In the genomic region with DNA sequence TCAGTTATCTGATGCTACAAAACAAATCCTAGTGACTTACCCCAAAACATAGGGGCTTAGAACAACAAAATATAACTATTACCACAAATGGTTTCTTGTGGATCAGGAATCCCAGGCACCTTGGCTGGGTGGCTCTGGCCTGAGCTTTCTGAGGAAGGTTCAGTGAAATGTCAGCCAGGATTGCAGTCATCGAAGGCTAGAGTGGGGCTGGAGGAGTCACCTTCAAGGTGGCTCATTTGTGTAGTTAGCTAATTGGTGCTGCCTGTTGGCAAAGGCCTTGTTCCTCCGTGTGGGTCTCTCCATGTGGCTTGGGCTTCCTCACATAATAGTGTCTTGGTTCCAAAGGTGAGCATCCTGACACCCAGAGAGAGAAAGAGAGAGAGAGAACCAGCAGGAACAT, we compare ENCODE assay signal across 22 cellular contexts. TPM values are rescaled to one million over a fixed set of nuclear protein-coding genes. Genes with fewer than 3 reads are reported as not detected.
DNase-seq lines count a peak whose midpoint lies in the region; ATAC-seq and TF ChIP-seq lines count a peak whose summit lies in the region.
"Had no signal": no experiment of that assay in that cellular context is flagged by ENCODE, and none has a peak within 500 bp of the region (broad histone marks: within the 10 kb centered on the region; RNA-seq: fewer than 3 reads in every experiment).

No MANE protein-coding gene starts in this region.

- H4K20me1 ChIP-seq in PC-3 (ENCODE audit: low read length) = no peaks in the 10 kb centered on the region

- peaks cover 20% of the 10 kb centered on the region for H3K9me3 Mint-ChIP-seq in activated CD4-positive, alpha-beta T cell treated with anti-CD3 and anti-CD28 coated beads, Interleukin-2, amount 10 ng/mL, durations not matched to agents 7 days and 5 days

- TF ChIP-seq EP300 in tibial nerve (IDR thresholded peaks at IDR 0.05) = no peak

- no peak overlapping the region for H3K4me2 ChIP-seq in PC-3 (ENCODE audit: low read length)

- TF ChIP-seq CTCF in PC-3 (conservative IDR thresholded peaks at IDR 0.05; ENCODE audit: low read depth, low read length) (no peak), coronary artery (IDR thresholded peaks at IDR 0.05) (no peak), psoas muscle (IDR thresholded peaks at IDR 0.05) (no peak), tibial nerve (IDR thresholded peaks at IDR 0.05) (no peak)

- intact Hi-C loops in PC-3 (cut with micrococcal nuclease) = no loop called here
- intact Hi-C loops in psoas muscle (cut with DNase I) = no loop called here

- DNase-seq in PC-3 = no peak
- DNase-seq in coronary artery (ENCODE audit: low spot score) = peak; percentile 52
- DNase-seq in psoas muscle = no peak
- no peak for DNase-seq in tibial nerve (ENCODE audit: low spot score in 2 of 2)
- no peak for DNase-seq in activated CD4-positive, alpha-beta T cell treated with anti-CD3 and anti-CD28 coated beads, Interleukin-2, amount 10 ng/mL, durations not matched to agents 7 days and 5 days
- DNase-seq in NCI-H69 (lab: John Stamatoyannopoulos, UW) = no peak
- DNase-seq: activated CD4-positive, alpha-beta T cell treated with anti-CD3 and anti-CD28 coated beads for 48 hours; activated naive CD8-positive, alpha-beta T cell treated with anti-CD3 and anti-CD28 coated beads, Interleukin-2, amount 10 ng/mL, durations not matched to agents 7 days and 5 days; body of pancreas; H7; NCI-H1417; NCI-H2081 treated with DMSO at 0.1 percent for 48 hours; stimulated activated CD4-positive, alpha-beta T cell treated with anti-CD3 and anti-CD28 coated beads, Interleukin-4, amount 100 ng/mL, for 24 hours; stimulated activated naive CD4-positive, alpha-beta T cell treated with Interleukin-2 at 50 U/mL for 16 hours; T-helper 17 cell had no signal

- H3K79me2 ChIP-seq in PC-3 (ENCODE audit: low read length) = no peaks in the 10 kb centered on the region

- no peaks in the 10 kb centered on the region for H3K36me3 Mint-ChIP-seq in activated CD4-positive, alpha-beta T cell treated with anti-CD3 and anti-CD28 coated beads, Interleukin-2, amount 10 ng/mL, durations not matched to agents 7 days and 5 days (ENCODE audit: low read depth)
- H3K36me3 Mint-ChIP-seq: activated naive CD8-positive, alpha-beta T cell treated with anti-CD3 and anti-CD28 coated beads, Interleukin-2, amount 10 ng/mL, durations not matched to agents 7 days and 5 days had no signal

- no peaks in the 10 kb centered on the region for H3F3A ChIP-seq in PC-3 (ENCODE audit: low read length, unreplicated experiment)

- POLR2A ChIA-PET in PC-3 (lab: Charles Lee; ENCODE audit: unreplicated experiment) = no interaction called here
- POLR2A ChIA-PET in activated CD4-positive, alpha-beta T cell treated with anti-CD3 and anti-CD28 coated beads, Interleukin-2, amount 10 ng/mL, durations not matched to agents 7 days and 5 days (lab: Charles Lee) = no interaction called here

- H3K4me3 Mint-ChIP-seq in activated CD4-positive, alpha-beta T cell treated with anti-CD3 and anti-CD28 coated beads, Interleukin-2, amount 10 ng/mL, durations not matched to agents 7 days and 5 days = no peak overlapping the region
- H3K4me3 Mint-ChIP-seq: activated naive CD8-positive, alpha-beta T cell treated with anti-CD3 and anti-CD28 coated beads, Interleukin-2, amount 10 ng/mL, durations not matched to agents 7 days and 5 days; IgD-negative memory B cell; neural crest cell; T-helper 17 cell had no signal

- no peak for TF ChIP-seq POLR2A in tibial nerve (IDR thresholded peaks at IDR 0.05)

- no peak overlapping the region for H3K27ac Mint-ChIP-seq in activated CD4-positive, alpha-beta T cell treated with anti-CD3 and anti-CD28 coated beads, Interleukin-2, amount 10 ng/mL, durations not matched to agents 7 days and 5 days
- H3K27ac Mint-ChIP-seq: activated naive CD8-positive, alpha-beta T cell treated with anti-CD3 and anti-CD28 coated beads, Interleukin-2, amount 10 ng/mL, durations not matched to agents 7 days and 5 days; activated T-helper 2 cell treated with anti-CD3 and anti-CD28 coated beads, Interferon-gamma antibody, Interleukin-2, Interleukin-4, amounts not matched to agents 10 μg/mL and 5 μg/mL and 100 μg/mL, durations not matched to agents 14 hours and 24 hours and 36 hours; IgD-negative memory B cell; progenitor cell of endocrine pancreas; T-helper 17 cell had no signal

- no peaks in the 10 kb centered on the region for H3K9me2 ChIP-seq in PC-3 (replicated peaks; ENCODE audit: low read length)

- peaks cover 16% of the 10 kb centered on the region for H3K9me3 ChIP-seq in PC-3 (ENCODE audit: low read length)
- peaks cover 19% of the 10 kb centered on the region for H3K9me3 ChIP-seq in psoas muscle
- peaks cover 0 to 23% (median 13%) of the 10 kb centered on the region in 4 donors for H3K9me3 ChIP-seq in tibial nerve
- H3K9me3 ChIP-seq: body of pancreas had no signal

- H3K4me3 ChIP-seq in PC-3 (ENCODE audit: low read length) (no peak overlapping the region), coronary artery (no peak overlapping the region), psoas muscle (no peak overlapping the region), tibial nerve (no peak overlapping the region)
- H3K4me3 ChIP-seq: body of pancreas had no signal

- H3K4me1 Mint-ChIP-seq in activated CD4-positive, alpha-beta T cell treated with anti-CD3 and anti-CD28 coated beads, Interleukin-2, amount 10 ng/mL, durations not matched to agents 7 days and 5 days = no peaks in the 10 kb centered on the region
- H3K4me1 Mint-ChIP-seq: activated naive CD8-positive, alpha-beta T cell treated with anti-CD3 and anti-CD28 coated beads, Interleukin-2, amount 10 ng/mL, durations not matched to agents 7 days and 5 days; IgD-negative memory B cell; neural crest cell; T-helper 17 cell had no signal

- BruUV-seq in PC-3 (replicated peaks; lab: Mats Ljungman, UMichigan) = no TSS peak

- ATAC-seq in PC-3 (no peak), psoas muscle (no peak), HG03520 (IDR thresholded peaks at IDR 0.05; ENCODE audit: unreplicated experiment) (no peak), GM19324 (IDR thresholded peaks at IDR 0.05; ENCODE audit: low FRiP score, unreplicated experiment) (no peak)
- ATAC-seq: body of pancreas, left lobe of liver, T-helper 17 cell had no signal

- H3K36me3 ChIP-seq in PC-3 (ENCODE audit: low read depth, low read length) (peaks cover 10% of the 10 kb centered on the region; the same call in 1 of the 2 replicates), psoas muscle (ENCODE audit: insufficient read depth in 1 of 2, low read depth in 1 of 2) (no peaks in the 10 kb centered on the region), tibial nerve (no peaks in the 10 kb centered on the region)

- H3K27ac ChIP-seq in PC-3 (ENCODE audit: low read length) (0 out of 2 replicates have a peak overlapping the region, but pooled peaks have one; percentile 4), coronary artery (peak overlapping the region in 1 of 2 donors; percentile 47), psoas muscle (peak overlapping the region; percentile 16), tibial nerve (peak overlapping the region in 3 of 4 donors; percentile 3 to 77 (median 28))

- peaks cover 5% of the 10 kb centered on the region for H3K27me3 Mint-ChIP-seq in activated CD4-positive, alpha-beta T cell treated with anti-CD3 and anti-CD28 coated beads, Interleukin-2, amount 10 ng/mL, durations not matched to agents 7 days and 5 days
- H3K27me3 Mint-ChIP-seq: activated naive CD8-positive, alpha-beta T cell treated with anti-CD3 and anti-CD28 coated beads, Interleukin-2, amount 10 ng/mL, durations not matched to agents 7 days and 5 days; T-helper 17 cell had no signal

- no peak overlapping the region for H2AFZ ChIP-seq in PC-3 (ENCODE audit: low read length)

- CTCF ChIA-PET in PC-3 (lab: Charles Lee) = no interaction called here
- CTCF ChIA-PET in activated CD4-positive, alpha-beta T cell treated with anti-CD3 and anti-CD28 coated beads, Interleukin-2, amount 10 ng/mL, durations not matched to agents 7 days and 5 days (lab: Charles Lee) = interaction anchor here (0.6 kb wide), 1 partner anchor 370 kb away, joined by 4 read pairs; no protein-coding TSS in a partner anchor

- H3K27me3 ChIP-seq in PC-3 (ENCODE audit: low read length) (no peaks in the 10 kb centered on the region), psoas muscle (ENCODE audit: insufficient read depth in 3 of 3, low read length in 2 of 3) (no peaks in the 10 kb centered on the region), tibial nerve (no peaks in the 10 kb centered on the region)
- H3K27me3 ChIP-seq: body of pancreas had no signal

- WGBS in psoas muscle, 3 donors = 64 to 84% (median 78%) methylated on average over 2 of the region's 2 CpGs
- WGBS in tibial nerve, 2 donors = 71 to 81% methylated on average over 2 of the region's 2 CpGs

- H3K9ac ChIP-seq in PC-3 (ENCODE audit: low read length) = no peak overlapping the region

- H3K4me1 ChIP-seq in PC-3 (ENCODE audit: insufficient read depth, low read length) (0 out of 2 replicates have a peak, but pooled peaks cover 5% of the 10 kb centered on the region), psoas muscle (no peaks in the 10 kb centered on the region), tibial nerve (no peaks in the 10 kb centered on the region)

RNA-seq across cellular contexts. Expression of a gene that starts 57.4 kb away (rescaled TPM):
- total RNA-seq in PC-3 (2014; rRNA removed) (109 and 111 TPM in 2 replicates), psoas muscle (100 to 1,000 TPM in 3 of 4 donors, 10 to 100 TPM in 1; 77.1 to 218 (median 146) TPM), tibial nerve (10 to 100 TPM; 69.6 to 93.1 (median 80.2) TPM)
- polyA plus RNA-seq in psoas muscle = 100 to 1,000 TPM; 190 to 427 (median 312) TPM
- total RNA-seq in activated CD4-positive, alpha-beta T cell treated with anti-CD3 and anti-CD28 coated beads, Interleukin-2, amount 10 ng/mL, durations not matched to agents 7 days and 5 days = 10 to 100 TPM; 43.4 to 50.1 TPM
